ENCODE assay signal across 14 cellular contexts in genomic region chr14:103613517-103613916, GRCh38. TPM values are rescaled to one million over a fixed set of nuclear protein-coding genes. Genes with fewer than 3 reads are reported as not detected.
A peak's percentile ranks its signal among the peaks of the same experiment; 100 is the strongest.
DNase-seq lines count a peak whose midpoint lies in the region; ATAC-seq and TF ChIP-seq lines count a peak whose summit lies in the region.
"Had no signal": no experiment of that assay in that cellular context is flagged by ENCODE, and none has a peak within 500 bp of the region (broad histone marks: within the 10 kb centered on the region; RNA-seq: fewer than 3 reads in every experiment).

No MANE protein-coding gene starts in this region.

- H3K4me1 ChIP-seq in BE2C: no peaks in the 10 kb centered on the region
- H3K4me1 ChIP-seq in naive thymus-derived CD4-positive, alpha-beta T cell (ENCODE audit: control insufficient read depth in 2 of 2, insufficient read depth in 2 of 2, low read length in 2 of 2): peaks cover 2% of the 10 kb centered on the region in 2 donors

- CTCF ChIA-PET in naive thymus-derived CD4-positive, alpha-beta T cell (lab: Charles Lee): interaction anchor here (0.9 kb wide), 1 partner anchor 75 kb away, joined by 3 read pairs; no protein-coding TSS in a partner anchor

- H3K27ac ChIP-seq in naive thymus-derived CD4-positive, alpha-beta T cell (ENCODE audit: low read depth, low read length): no peak overlapping the region

- no peaks in the 10 kb centered on the region for H3K27me3 ChIP-seq in BE2C
- H3K27me3 ChIP-seq in naive thymus-derived CD4-positive, alpha-beta T cell (ENCODE audit: control insufficient read depth in 2 of 2, insufficient read depth in 2 of 2, low read length in 2 of 2): no peaks in the 10 kb centered on the region

- H3K36me3 ChIP-seq in BE2C: no peaks in the 10 kb centered on the region
- H3K36me3 ChIP-seq in naive thymus-derived CD4-positive, alpha-beta T cell (ENCODE audit: control insufficient read depth in 2 of 3, insufficient read depth in 3 of 3, low read length in 3 of 3): no peaks in the 10 kb centered on the region

- intact Hi-C loops in naive thymus-derived CD4-positive, alpha-beta T cell (cut with micrococcal nuclease): no loop called here

- POLR2A ChIA-PET in naive thymus-derived CD4-positive, alpha-beta T cell (lab: Charles Lee): no interaction called here

- H3K27me3 Mint-ChIP-seq in naive thymus-derived CD4-positive, alpha-beta T cell: peaks cover 0 to 7% (median 0%) of the 10 kb centered on the region in 5 donors
- peaks cover 6 to 8% (median 7%) of the 10 kb centered on the region in 3 donors for H3K27me3 Mint-ChIP-seq in immature natural killer cell (ENCODE audit: low read depth in 3 of 3)

- TF ChIP-seq CTCF in BE2C (IDR thresholded peaks at IDR 0.05; ENCODE audit: low read depth, low read length) (peak; percentile 51), GM12873 (IDR thresholded peaks at IDR 0.05; ENCODE audit: insufficient read depth, low read depth, low read length, missing control alignments) (peak; percentile 26), fibroblast of villous mesenchyme (IDR thresholded peaks at IDR 0.05; ENCODE audit: insufficient read depth, low read depth, low read length) (peak; percentile 36)

- peaks cover 0 to 18% (median 8%) of the 10 kb centered on the region in 11 donors for H3K9me3 Mint-ChIP-seq in naive thymus-derived CD4-positive, alpha-beta T cell
- peaks cover 3 to 14% (median 10%) of the 10 kb centered on the region in 6 donors for H3K9me3 Mint-ChIP-seq in immature natural killer cell

- DNase-seq in BE2C: peak; percentile 33
- peak; percentile 65 for DNase-seq in SK-MEL-5 (ENCODE audit: low read depth, low spot score)
- peak; percentile 26 for DNase-seq in fibroblast of villous mesenchyme (ENCODE audit: low read depth)
- no peak for DNase-seq in naive thymus-derived CD4-positive, alpha-beta T cell
- DNase-seq in immature natural killer cell: no peak
- DNase-seq: activated CD8-positive, alpha-beta memory T cell treated with anti-CD3 and anti-CD28 coated beads for 24 hours; NCI-H1694; stimulated activated CD4-positive, alpha-beta T cell treated with anti-CD3 and anti-CD28 coated beads, Interleukin-4, amount 100 ng/mL, for 4 hours; T-helper 9 cell had no signal

- H3K27ac Mint-ChIP-seq in naive thymus-derived CD4-positive, alpha-beta T cell: no peak overlapping the region
- no peak overlapping the region for H3K27ac Mint-ChIP-seq in immature natural killer cell
- H3K27ac Mint-ChIP-seq: IgD-negative memory B cell, memory B cell, type B pancreatic cell had no signal

- H3K4me3 ChIP-seq in BE2C (ENCODE audit: low read depth, low read length): no peak overlapping the region
- no peak overlapping the region for H3K4me3 ChIP-seq in fibroblast of villous mesenchyme (ENCODE audit: low read depth, low read length)
- H3K4me3 ChIP-seq in naive thymus-derived CD4-positive, alpha-beta T cell (ENCODE audit: low read length): no peak overlapping the region

- H3K4me1 Mint-ChIP-seq in naive thymus-derived CD4-positive, alpha-beta T cell: peaks cover 0 to 2% (median 0%) of the 10 kb centered on the region in 7 donors
- peaks cover 0 to 2% of the 10 kb centered on the region in 2 donors for H3K4me1 Mint-ChIP-seq in immature natural killer cell
- H3K4me1 Mint-ChIP-seq: IgD-negative memory B cell, memory B cell had no signal

- ATAC-seq in HG03175 (IDR thresholded peaks at IDR 0.05; ENCODE audit: unreplicated experiment): no peak
- ATAC-seq in naive thymus-derived CD4-positive, alpha-beta T cell: no peak

- H3K4me3 Mint-ChIP-seq in naive thymus-derived CD4-positive, alpha-beta T cell: no peak overlapping the region
- no peak overlapping the region for H3K4me3 Mint-ChIP-seq in immature natural killer cell
- H3K4me3 Mint-ChIP-seq: IgD-negative memory B cell, memory B cell, type B pancreatic cell had no signal

- in situ Hi-C loops in SK-MEL-5 (cut with HindIII; ENCODE audit: low pct_unique_long_range_greater_than_20kb, low sequenced_read_pairs): no loop called here

- peaks cover 0 to 10% (median 6%) of the 10 kb centered on the region in 5 donors for H3K36me3 Mint-ChIP-seq in naive thymus-derived CD4-positive, alpha-beta T cell
- H3K36me3 Mint-ChIP-seq in immature natural killer cell: peaks cover 4 to 7% (median 6%) of the 10 kb centered on the region in 3 donors
- H3K36me3 Mint-ChIP-seq: IgD-negative memory B cell, type B pancreatic cell had no signal

- peaks cover 3% of the 10 kb centered on the region; the same call in 1 of the 2 replicates for H3K9me3 ChIP-seq in BE2C
- peaks cover 0 to 9% (median 0%) of the 10 kb centered on the region in 3 experiments for H3K9me3 ChIP-seq in naive thymus-derived CD4-positive, alpha-beta T cell (ENCODE audit: control insufficient read depth in 2 of 3, low read length in 3 of 3)

RNA-seq across cellular contexts. Expression of gene KLC1, which starts 15.5 kb away (rescaled TPM):
- 184 TPM for polyA plus RNA-seq in BE2C (2012; ENCODE audit: insufficient read depth, insufficient read length, low read depth)
- 128 and 136 TPM in 2 replicates for total RNA-seq in SK-MEL-5 (2014; rRNA removed; shearing (Covaris generic))
- 164 and 177 TPM in 2 replicates for polyA plus RNA-seq in SK-MEL-5 (2015; cell fraction: cytosol; rRNA removed)
- 199 and 212 TPM in 2 replicates for polyA plus RNA-seq in SK-MEL-5 (2015; cell fraction: nucleus; rRNA removed)
- total RNA-seq in fibroblast of villous mesenchyme: 217 and 237 TPM in 2 replicates
- total RNA-seq in naive thymus-derived CD4-positive, alpha-beta T cell: 100 to 1,000 TPM; 150 to 268 (median 174) TPM
- 10 to 100 TPM; 65.5 to 75.8 TPM for polyA plus RNA-seq in naive thymus-derived CD4-positive, alpha-beta T cell
- polyA plus RNA-seq in immature natural killer cell: 10 to 100 TPM; 38.3 to 83.5 (median 48.2) TPM

RNA-seq across cellular contexts. Expression of gene COA8, which starts 50.8 kb away (rescaled TPM):
- 43.8 TPM for polyA plus RNA-seq in BE2C (2012; ENCODE audit: insufficient read depth, insufficient read length, low read depth)
- total RNA-seq in SK-MEL-5 (2014; rRNA removed; shearing (Covaris generic)): 39.4 and 40.4 TPM in 2 replicates
- polyA plus RNA-seq in SK-MEL-5 (2015; cell fraction: cytosol; rRNA removed): 20.3 and 21.1 TPM in 2 replicates
- 2.4 TPM in 2 replicates for polyA plus RNA-seq in SK-MEL-5 (2015; cell fraction: nucleus; rRNA removed)
- total RNA-seq in fibroblast of villous mesenchyme: 22.9 and 32.0 TPM in 2 replicates
- 10 to 100 TPM; 13.6 to 26.3 (median 24.1) TPM for total RNA-seq in naive thymus-derived CD4-positive, alpha-beta T cell
- 10 to 100 TPM; 36.7 to 51.3 TPM for polyA plus RNA-seq in naive thymus-derived CD4-positive, alpha-beta T cell
- polyA plus RNA-seq in immature natural killer cell: 10 to 100 TPM; 60.6 to 87.5 (median 64.5) TPM

RNA-seq across cellular contexts. Expression of gene BAG5, which starts 51.1 kb away (rescaled TPM):
- 54.9 TPM for polyA plus RNA-seq in BE2C (2012; ENCODE audit: insufficient read depth, insufficient read length, low read depth)
- 25.2 and 26.9 TPM in 2 replicates for total RNA-seq in SK-MEL-5 (2014; rRNA removed; shearing (Covaris generic))
- polyA plus RNA-seq in SK-MEL-5 (2015; cell fraction: cytosol; rRNA removed): 19.6 and 22.5 TPM in 2 replicates
- polyA plus RNA-seq in SK-MEL-5 (2015; cell fraction: nucleus; rRNA removed): 40.4 and 51.8 TPM in 2 replicates
- 28.3 and 42.7 TPM in 2 replicates for total RNA-seq in fibroblast of villous mesenchyme
- total RNA-seq in naive thymus-derived CD4-positive, alpha-beta T cell: 10 to 100 TPM; 29.9 to 38.9 (median 36.4) TPM
- polyA plus RNA-seq in naive thymus-derived CD4-positive, alpha-beta T cell: 10 to 100 TPM; 46.2 to 51.7 TPM
- polyA plus RNA-seq in immature natural killer cell: 10 to 100 TPM; 23.5 to 58.7 (median 36.5) TPM

Comparison
In these comparisons a context has a peak if more than half of its experiments do, and no peak if none do; other contexts are left out.
1. DNase-seq: peak in BE2C (single experiment), SK-MEL-5 (single experiment) and fibroblast of villous mesenchyme (single experiment); none in naive thymus-derived CD4-positive, alpha-beta T cell (0 of 9) and immature natural killer cell (0 of 3).
2. Peak in every context shown above with its lines, with median percentiles within 50 percentile points of each other: CTCF ChIP-seq.